8 cellular contexts compared by ENCODE assay signal in genomic region chr3:31534036-31534435, GRCh38. TPM values are rescaled to one million over a fixed set of nuclear protein-coding genes. Genes with fewer than 3 reads are reported as not detected.
A peak's percentile ranks its signal among the peaks of the same experiment; 100 is the strongest.
DNase-seq lines count a peak whose midpoint lies in the region; ATAC-seq and TF ChIP-seq lines count a peak whose summit lies in the region.

No MANE protein-coding gene starts in this region.

- H3K27me3 Mint-ChIP-seq in activated T-cell treated with anti-CD3 and anti-CD28 coated beads, Interleukin-2, amount 50 U/mL, for 24 hours: no peaks in the 10 kb centered on the region

- H3K4me1 Mint-ChIP-seq in activated T-cell treated with anti-CD3 and anti-CD28 coated beads, Interleukin-2, amount 50 U/mL, for 24 hours (ENCODE audit: low read depth): peaks cover 48% of the 10 kb centered on the region

- H3K9me3 ChIP-seq in breast epithelium: no peaks in the 10 kb centered on the region

- H3K27me3 ChIP-seq in breast epithelium: no peaks in the 10 kb centered on the region

- no peaks in the 10 kb centered on the region for H3K9me3 Mint-ChIP-seq in activated T-cell treated with anti-CD3 and anti-CD28 coated beads, Interleukin-2, amount 50 U/mL, for 24 hours

- no peak for TF ChIP-seq POLR2A in breast epithelium (IDR thresholded peaks at IDR 0.05)

- ATAC-seq in GM18519 (IDR thresholded peaks at IDR 0.05; ENCODE audit: low FRiP score, unreplicated experiment): no peak

- 10% methylated on average over 5 of the region's 5 CpGs for WGBS in urinary bladder

- peaks cover 45% of the 10 kb centered on the region for H3K36me3 Mint-ChIP-seq in activated T-cell treated with anti-CD3 and anti-CD28 coated beads, Interleukin-2, amount 50 U/mL, for 24 hours (ENCODE audit: low read depth)

- no peak for TF ChIP-seq CTCF in breast epithelium (IDR thresholded peaks at IDR 0.05)

- H3K36me3 ChIP-seq in breast epithelium: no peaks in the 10 kb centered on the region
- H3K36me3 ChIP-seq in urinary bladder (ENCODE audit: insufficient read depth): no peaks in the 10 kb centered on the region

- H3K4me3 ChIP-seq in breast epithelium: peak overlapping the region; percentile 85 to 95 (median 91)
- H3K4me3 ChIP-seq in urinary bladder (ENCODE audit: low read depth, low read length): peak overlapping the region; percentile 94

- no peak for DNase-seq in activated T-cell treated with anti-CD3 and anti-CD28 coated beads, Interleukin-2, amount 50 U/mL, for 24 hours
- no peak for DNase-seq in activated T-cell treated with anti-CD3 and anti-CD28 coated beads, Interleukin-2, amount 50 U/mL, for 48 hours
- DNase-seq in NOMO-1 (lab: John Stamatoyannopoulos, UW; ENCODE audit: unreplicated experiment in 2 of 2): peak; percentile 13 to 56
- DNase-seq in breast epithelium (ENCODE audit: low spot score in 2 of 2): no peak
- peak; percentile 23 to 26 for DNase-seq in lung microvascular endothelial cell (ENCODE audit: low read depth in 2 of 2)
- DNase-seq in LoVo (ENCODE audit: low spot score): no peak

- intact Hi-C loops in breast epithelium (cut with DNase I; ENCODE audit: low total_unique reads): no loop called here

- peak overlapping the region in 1 of 2 donors; percentile 98 for H3K27ac ChIP-seq in breast epithelium
- no peak overlapping the region for H3K27ac ChIP-seq in urinary bladder (ENCODE audit: low read depth)

- peak overlapping the region; percentile 92 for H3K27ac Mint-ChIP-seq in activated T-cell treated with anti-CD3 and anti-CD28 coated beads, Interleukin-2, amount 50 U/mL, for 24 hours

- no peaks in the 10 kb centered on the region for H3K4me1 ChIP-seq in breast epithelium
- peaks cover 1% of the 10 kb centered on the region for H3K4me1 ChIP-seq in urinary bladder (ENCODE audit: insufficient read depth)

- H3K4me3 Mint-ChIP-seq in activated T-cell treated with anti-CD3 and anti-CD28 coated beads, Interleukin-2, amount 50 U/mL, for 24 hours: no peak overlapping the region

RNA-seq across cellular contexts. Expression of gene STT3B, which starts 1.3 kb away (rescaled TPM):
- 100 to 1,000 TPM in 2 of 3 donors, 10 to 100 TPM in 1; 93.5 to 132 (median 109) TPM for total RNA-seq in breast epithelium
- total RNA-seq in lung microvascular endothelial cell: 120 and 142 TPM in 2 replicates
- total RNA-seq in urinary bladder: 220 TPM
- polyA plus RNA-seq in urinary bladder: 57.2 TPM

Comparison
In these comparisons a context has a peak if more than half of its experiments do, and no peak if none do; other contexts are left out.
1. DNase-seq: peak in NOMO-1 (2 of 2) and lung microvascular endothelial cell (2 of 2); none in activated T-cell treated with anti-CD3 and anti-CD28 coated beads, Interleukin-2, amount 50 U/mL, for 24 hours (single experiment), activated T-cell treated with anti-CD3 and anti-CD28 coated beads, Interleukin-2, amount 50 U/mL, for 48 hours (0 of 2), breast epithelium (0 of 2) and LoVo (single experiment).